In the genomic region with DNA sequence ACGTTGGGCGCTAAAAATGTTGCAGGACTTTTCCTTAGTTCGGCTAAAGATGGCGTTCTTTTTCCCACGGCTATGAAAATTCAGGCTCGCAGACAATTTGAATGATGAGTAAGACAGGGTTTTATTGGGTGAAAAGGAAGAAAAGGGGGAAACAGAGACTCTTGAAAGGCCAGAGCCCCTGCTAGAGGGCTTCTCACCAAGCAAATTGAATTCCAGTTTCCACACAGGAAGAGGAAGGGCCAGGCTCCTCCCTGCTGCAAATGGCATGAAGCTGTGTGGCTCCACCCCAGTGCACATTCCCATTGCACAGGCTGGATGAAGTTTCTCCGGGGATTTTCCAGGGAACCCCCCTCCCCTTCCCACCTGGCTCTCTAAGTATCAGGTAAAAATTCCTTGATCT, we compare ENCODE assay signal across 14 cellular contexts.
"Had no signal": no experiment of that assay in that cellular context is flagged by ENCODE, and none has a peak within 500 bp of the region (broad histone marks: within the 10 kb centered on the region; RNA-seq: fewer than 3 reads in every experiment).

No MANE protein-coding gene starts in this region.

- H3K36me3 Mint-ChIP-seq: immature natural killer cell, neural progenitor cell had no signal

- H3K36me3 ChIP-seq: cardiac muscle cell, esophagus squamous epithelium, lower lobe of right lung, neural progenitor cell, stomach, vagina had no signal

- H3K27me3 Mint-ChIP-seq: activated CD4-positive, alpha-beta T cell treated with anti-CD3 and anti-CD28 coated beads, Interleukin-2, amount 10 ng/mL, durations not matched to agents 24 days and 14 days had no signal

- ATAC-seq: lower lobe of right lung had no signal

- H3K9me3 Mint-ChIP-seq: activated CD4-positive, alpha-beta T cell treated with anti-CD3 and anti-CD28 coated beads, Interleukin-2, amount 10 ng/mL, durations not matched to agents 24 days and 14 days; neural progenitor cell had no signal

- H3K4me1 Mint-ChIP-seq: activated CD4-positive, alpha-beta T cell treated with anti-CD3 and anti-CD28 coated beads, Interleukin-2, amount 10 ng/mL, durations not matched to agents 24 days and 14 days; immature natural killer cell; neural progenitor cell had no signal

- H3K4me3 ChIP-seq: cardiac muscle cell, esophagus squamous epithelium, lower lobe of right lung, neural progenitor cell, stomach, vagina had no signal

- DNase-seq: activated CD4-positive, alpha-beta T cell treated with anti-CD3 and anti-CD28 coated beads, Interleukin-2, amount 10 ng/mL, durations not matched to agents 24 days and 14 days; activated CD8-positive, alpha-beta memory T cell treated with anti-CD3 and anti-CD28 coated beads for 24 hours; activated naive CD4-positive, alpha-beta T cell treated with Interleukin-2 at 50 U/mL for 16 hours; esophagus squamous epithelium; foreskin fibroblast; glutamatergic neuron; immature natural killer cell; lower lobe of right lung; midbrain; small intestine; stomach had no signal

- H3K27ac Mint-ChIP-seq: activated CD4-positive, alpha-beta T cell treated with anti-CD3 and anti-CD28 coated beads, Interleukin-2, amount 10 ng/mL, durations not matched to agents 24 days and 14 days; immature natural killer cell; neural progenitor cell had no signal

- H3K4me3 Mint-ChIP-seq: activated CD4-positive, alpha-beta T cell treated with anti-CD3 and anti-CD28 coated beads, Interleukin-2, amount 10 ng/mL, durations not matched to agents 24 days and 14 days; immature natural killer cell; neural progenitor cell had no signal

- H3K27me3 ChIP-seq: cardiac muscle cell, esophagus squamous epithelium, neural progenitor cell, stomach had no signal
